ENCODE assay signal across 12 cellular contexts in genomic region chr11:35170503-35170902, GRCh38. TPM values are rescaled to one million over a fixed set of nuclear protein-coding genes. Genes with fewer than 3 reads are reported as not detected.
DNase-seq lines count a peak whose midpoint lies in the region; ATAC-seq and TF ChIP-seq lines count a peak whose summit lies in the region.
"Had no signal": no experiment of that assay in that cellular context is flagged by ENCODE, and none has a peak within 500 bp of the region (broad histone marks: within the 10 kb centered on the region; RNA-seq: fewer than 3 reads in every experiment).

No MANE protein-coding gene starts in this region.

- H3K4me3 Mint-ChIP-seq in stimulated activated naive CD8-positive, alpha-beta T cell treated with anti-CD3 and anti-CD28 coated beads, Interleukin-15, Interleukin-2, amounts not matched to agents 100 ng/mL and 50 ng/mL, for 24 hours, result no peak overlapping the region
- H3K4me3 Mint-ChIP-seq in stimulated activated naive CD8-positive, alpha-beta T cell treated with anti-CD3 and anti-CD28 coated beads, Interleukin-15, amount 100 ng/mL, for 72 hours, result no peak overlapping the region
- no peak overlapping the region for H3K4me3 Mint-ChIP-seq in natural killer cell

- H3K9me3 ChIP-seq in ascending aorta, result no peaks in the 10 kb centered on the region
- H3K9me3 ChIP-seq: left lung, SJSA1 had no signal

- H3K9me3 Mint-ChIP-seq in stimulated activated naive CD8-positive, alpha-beta T cell treated with anti-CD3 and anti-CD28 coated beads, Interleukin-15, Interleukin-2, amounts not matched to agents 100 ng/mL and 50 ng/mL, for 24 hours, result no peaks in the 10 kb centered on the region
- H3K9me3 Mint-ChIP-seq in stimulated activated naive CD8-positive, alpha-beta T cell treated with anti-CD3 and anti-CD28 coated beads, Interleukin-15, amount 100 ng/mL, for 72 hours, result no peaks in the 10 kb centered on the region
- H3K9me3 Mint-ChIP-seq in natural killer cell, result no peaks in the 10 kb centered on the region

- intact Hi-C loops in ascending aorta (cut with DNase I), result loop anchor here (5.0 kb wide), 1 partner anchor 42 kb away; no protein-coding TSS in a partner anchor
- intact Hi-C loops in natural killer cell (cut with micrococcal nuclease), result loop anchor here (10.0 kb wide), 1 partner anchor 46 kb away; no protein-coding TSS in a partner anchor

- H3K27me3 Mint-ChIP-seq in stimulated activated naive CD8-positive, alpha-beta T cell treated with anti-CD3 and anti-CD28 coated beads, Interleukin-15, Interleukin-2, amounts not matched to agents 100 ng/mL and 50 ng/mL, for 24 hours, result no peaks in the 10 kb centered on the region
- H3K27me3 Mint-ChIP-seq in stimulated activated naive CD8-positive, alpha-beta T cell treated with anti-CD3 and anti-CD28 coated beads, Interleukin-15, amount 100 ng/mL, for 72 hours, result no peaks in the 10 kb centered on the region
- no peaks in the 10 kb centered on the region for H3K27me3 Mint-ChIP-seq in natural killer cell (ENCODE audit: low read depth in 2 of 2)

- peak overlapping the region; percentile 62 for H3K27ac Mint-ChIP-seq in stimulated activated naive CD8-positive, alpha-beta T cell treated with anti-CD3 and anti-CD28 coated beads, Interleukin-15, Interleukin-2, amounts not matched to agents 100 ng/mL and 50 ng/mL, for 24 hours
- no peak overlapping the region for H3K27ac Mint-ChIP-seq in stimulated activated naive CD8-positive, alpha-beta T cell treated with anti-CD3 and anti-CD28 coated beads, Interleukin-15, amount 100 ng/mL, for 72 hours
- peak overlapping the region; percentile 63 to 66 for H3K27ac Mint-ChIP-seq in natural killer cell

- H3K4me3 ChIP-seq in ascending aorta, result no peak overlapping the region
- H3K4me3 ChIP-seq: left lung, SJSA1 had no signal

- DNase-seq in stimulated activated naive CD8-positive, alpha-beta T cell treated with anti-CD3 and anti-CD28 coated beads, Interleukin-15, amount 100 ng/mL, for 72 hours, result no peak
- DNase-seq in ascending aorta (ENCODE audit: low spot score in 2 of 2), result no peak
- no peak for DNase-seq in natural killer cell
- DNase-seq in activated CD8-positive, alpha-beta memory T cell treated with anti-CD3 and anti-CD28 coated beads, Interleukin-2, amount 50 U/mL, for 48 hours, result no peak
- DNase-seq in omental fat pad (ENCODE audit: low spot score), result no peak
- no peak for DNase-seq in NCI-H1092 treated with DMSO at 0.1 percent for 48 hours (lab: John Stamatoyannopoulos, UW)
- DNase-seq in retina, result no peak
- DNase-seq: brain microvascular endothelial cell, left lung, MM.1S had no signal

- ATAC-seq in stimulated activated naive CD8-positive, alpha-beta T cell treated with anti-CD3 and anti-CD28 coated beads, Interleukin-15, amount 100 ng/mL, for 72 hours, result no peak
- ATAC-seq in natural killer cell (no peak), omental fat pad (ENCODE audit: low FRiP score) (no peak)
- ATAC-seq: left lung had no signal

- H3K4me1 ChIP-seq in ascending aorta, result peaks cover 28 to 73% of the 10 kb centered on the region in 2 donors

- H3K36me3 Mint-ChIP-seq in stimulated activated naive CD8-positive, alpha-beta T cell treated with anti-CD3 and anti-CD28 coated beads, Interleukin-15, Interleukin-2, amounts not matched to agents 100 ng/mL and 50 ng/mL, for 24 hours (ENCODE audit: low read depth), result peaks cover 76% of the 10 kb centered on the region
- peaks cover 10% of the 10 kb centered on the region for H3K36me3 Mint-ChIP-seq in natural killer cell

- H3K27me3 ChIP-seq in ascending aorta, result no peaks in the 10 kb centered on the region
- H3K27me3 ChIP-seq: brain microvascular endothelial cell, left lung, SJSA1 had no signal

- peak overlapping the region; percentile 87 to 89 for H3K27ac ChIP-seq in ascending aorta
- H3K27ac ChIP-seq: brain microvascular endothelial cell, SJSA1 had no signal

- H3K4me1 Mint-ChIP-seq in stimulated activated naive CD8-positive, alpha-beta T cell treated with anti-CD3 and anti-CD28 coated beads, Interleukin-15, Interleukin-2, amounts not matched to agents 100 ng/mL and 50 ng/mL, for 24 hours (ENCODE audit: low read depth), result peaks cover 100% of the 10 kb centered on the region
- H3K4me1 Mint-ChIP-seq in stimulated activated naive CD8-positive, alpha-beta T cell treated with anti-CD3 and anti-CD28 coated beads, Interleukin-15, amount 100 ng/mL, for 72 hours, result peaks cover 100% of the 10 kb centered on the region
- H3K4me1 Mint-ChIP-seq in natural killer cell, result peaks cover 97 to 99% of the 10 kb centered on the region in 2 donors

- no peak for TF ChIP-seq CTCF in ascending aorta (IDR thresholded peaks at IDR 0.05)
- TF ChIP-seq CTCF in natural killer cell (IDR thresholded peaks at IDR 0.05), result no peak
- no peak for TF ChIP-seq CTCF in omental fat pad (IDR thresholded peaks at IDR 0.05)

- H3K36me3 ChIP-seq in ascending aorta, result no peaks in the 10 kb centered on the region
- H3K36me3 ChIP-seq: brain microvascular endothelial cell, left lung had no signal

RNA-seq across cellular contexts. Expression of gene CD44, which starts 31.5 kb away (rescaled TPM):
- total RNA-seq in ascending aorta (188 TPM), natural killer cell (100 to 1,000 TPM; 354 to 638 (median 490) TPM), omental fat pad (100 to 1,000 TPM in 3 of 4 donors, 10 to 100 TPM in 1; 92.7 to 627 (median 158) TPM)

Comparison
In these comparisons a context has a peak if more than half of its experiments do, and no peak if none do; other contexts are left out.
1. H3K27ac Mint-ChIP-seq: peak in stimulated activated naive CD8-positive, alpha-beta T cell treated with anti-CD3 and anti-CD28 coated beads, Interleukin-15, Interleukin-2, amounts not matched to agents 100 ng/mL and 50 ng/mL, for 24 hours (single experiment) and natural killer cell (2 of 2); none in stimulated activated naive CD8-positive, alpha-beta T cell treated with anti-CD3 and anti-CD28 coated beads, Interleukin-15, amount 100 ng/mL, for 72 hours (0 of 2).